Comparison of ENCODE assay signal across 8 cellular contexts in the genomic region with DNA sequence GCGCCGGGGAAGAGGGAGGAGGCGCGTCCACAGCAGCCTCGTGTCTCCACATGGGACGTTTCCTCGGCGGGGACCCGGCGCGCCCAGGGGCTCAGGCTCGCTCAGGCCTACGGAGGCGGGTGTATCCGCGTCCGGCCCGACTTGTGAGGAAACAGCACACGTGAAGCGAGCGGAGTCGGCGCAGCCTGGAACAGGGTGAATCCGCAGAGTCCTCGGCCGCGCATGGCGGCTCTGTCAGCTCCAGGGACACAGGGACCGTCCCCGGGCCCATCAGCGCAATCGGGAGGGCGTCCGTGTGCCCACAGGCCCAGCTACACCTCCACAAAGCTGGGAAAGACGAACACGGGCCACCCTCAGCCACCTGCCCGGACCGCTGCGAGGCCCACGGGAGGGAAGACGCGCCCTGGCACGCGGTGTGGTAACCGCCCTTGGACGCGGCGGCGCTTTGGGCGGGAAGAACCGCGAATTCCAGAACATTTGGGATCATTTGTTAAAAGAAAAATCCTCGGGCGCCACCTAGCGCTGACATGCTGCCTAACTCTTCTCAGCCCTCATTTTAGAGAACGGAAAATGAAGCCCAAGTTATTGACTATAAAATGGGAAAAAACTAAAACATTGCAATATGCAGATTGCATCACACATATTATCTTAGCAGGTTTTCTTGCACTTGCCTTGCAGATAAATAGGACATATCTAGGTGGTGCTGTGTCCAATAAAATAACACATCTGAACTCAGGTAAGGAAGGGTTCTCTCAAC. TPM values are rescaled to one million over a fixed set of nuclear protein-coding genes. Genes with fewer than 3 reads are reported as not detected.
DNase-seq lines count a peak whose midpoint lies in the region; ATAC-seq and TF ChIP-seq lines count a peak whose summit lies in the region.

No MANE protein-coding gene starts in this region.

- H3K36me3 Mint-ChIP-seq in CD4-positive, alpha-beta T cell (ENCODE audit: low read depth) = no peaks in the 10 kb centered on the region

- POLR2A ChIA-PET in CD4-positive, alpha-beta T cell (lab: Charles Lee) = no interaction called here

- H3K27ac Mint-ChIP-seq in CD4-positive, alpha-beta T cell = no peak overlapping the region

- CTCF ChIA-PET in CD4-positive, alpha-beta T cell (lab: Charles Lee) = interaction anchor here (1.3 kb wide), 1 partner anchor 390 kb away, joined by 8 read pairs; no protein-coding TSS in a partner anchor

- TF ChIP-seq CTCF in CD4-positive, alpha-beta T cell (IDR thresholded peaks at IDR 0.05) = peak; percentile 93
- TF ChIP-seq CTCF in colonic mucosa (IDR thresholded peaks at IDR 0.05) (peak; percentile 71), liver (IDR thresholded peaks at IDR 0.05; ENCODE audit: low read depth, low read length, missing input control) (peak; percentile 76)

- 18% methylated on average over 56 of the region's 56 CpGs for WGBS in liver

- H3K9ac ChIP-seq in colonic mucosa (ENCODE audit: low read depth in 2 of 2, low read length in 2 of 2) (peak overlapping the region in 1 of 2 donors; percentile 60), liver (ENCODE audit: low read depth in 1 of 2, low read length in 2 of 2) (no peak overlapping the region)

- peaks cover 4% of the 10 kb centered on the region for H3K27me3 Mint-ChIP-seq in CD4-positive, alpha-beta T cell

- peaks cover 6% of the 10 kb centered on the region for H3K4me1 Mint-ChIP-seq in CD4-positive, alpha-beta T cell (ENCODE audit: low read depth)

- H3K9me3 Mint-ChIP-seq in CD4-positive, alpha-beta T cell = no peaks in the 10 kb centered on the region

- ATAC-seq in CD4-positive, alpha-beta T cell (ENCODE audit: poor library complexity) = peak; percentile 68
- peak; percentile 42 for ATAC-seq in GM21367 (IDR thresholded peaks at IDR 0.05; ENCODE audit: unreplicated experiment)

- H3K4me3 Mint-ChIP-seq in CD4-positive, alpha-beta T cell = peak overlapping the region; percentile 89

- H3K27me3 ChIP-seq in CD4-positive, alpha-beta T cell (ENCODE audit: control insufficient read depth, insufficient read depth, low read length) = no peaks in the 10 kb centered on the region
- no peaks in the 10 kb centered on the region for H3K27me3 ChIP-seq in colonic mucosa
- H3K27me3 ChIP-seq in liver (ENCODE audit: control insufficient read depth in 4 of 4, insufficient read depth in 4 of 4, low read length in 3 of 4) = peaks cover 0 to 7% (median 0%) of the 10 kb centered on the region in 4 donors

- intact Hi-C loops in CD4-positive, alpha-beta T cell (cut with DNase I, micrococcal nuclease) = loop anchor here (1.0 to 5.0 kb wide), 6 partner anchors 106 to 465 kb away; no protein-coding TSS in a partner anchor
- intact Hi-C loops in colonic mucosa (cut with DNase I) = loop anchor here (5.0 kb wide), 1 partner anchor 390 kb away; no protein-coding TSS in a partner anchor

- H3K9me3 ChIP-seq in CD4-positive, alpha-beta T cell (ENCODE audit: control insufficient read depth, low read length) = no peaks in the 10 kb centered on the region
- no peaks in the 10 kb centered on the region for H3K9me3 ChIP-seq in colonic mucosa
- peaks cover 0 to 2% (median 0%) of the 10 kb centered on the region in 4 donors for H3K9me3 ChIP-seq in liver (ENCODE audit: control insufficient read depth in 4 of 4, low read length in 3 of 4)

- TF ChIP-seq RAD21 in liver (IDR thresholded peaks at IDR 0.05) = peak; percentile 77 to 84

- H3K4me3 ChIP-seq in colonic mucosa = peak overlapping the region; percentile 28
- peak overlapping the region in 2 of 3 donors; percentile 7 to 25 for H3K4me3 ChIP-seq in liver (ENCODE audit: low read depth in 1 of 3, low read length in 3 of 3)

- H3K36me3 ChIP-seq in colonic mucosa (no peaks in the 10 kb centered on the region), liver (ENCODE audit: control insufficient read depth in 4 of 4, insufficient read depth in 3 of 4, low read depth in 1 of 4, low read length in 3 of 4) (no peaks in the 10 kb centered on the region)

- peak; percentile 26 to 65 (median 40) for DNase-seq in CD4-positive, alpha-beta T cell
- DNase-seq in NCI-H1092 (lab: John Stamatoyannopoulos, UW) = peak; percentile 15
- peak; percentile 62 for DNase-seq in activated CD4-positive, CD25-positive, alpha-beta regulatory T cell treated with anti-CD3 and anti-CD28 coated beads, Interleukin-2, amount 50 U/mL, for 72 hours
- DNase-seq in colonic mucosa = peak; percentile 71
- peak; percentile 59 for DNase-seq in stimulated activated CD4-positive, alpha-beta T cell treated with anti-CD3 and anti-CD28 coated beads, Interleukin-4, amount 100 ng/mL, for 24 hours
- DNase-seq in GDM1 (lab: John Stamatoyannopoulos, UW) = no peak

- no peak overlapping the region for H3K27ac ChIP-seq in CD4-positive, alpha-beta T cell (ENCODE audit: low read depth, low read length)
- H3K27ac ChIP-seq in colonic mucosa (no peak overlapping the region), liver (ENCODE audit: low read depth in 1 of 2, low read length in 2 of 2) (no peak overlapping the region)

- H3K4me1 ChIP-seq in colonic mucosa (no peaks in the 10 kb centered on the region), liver (ENCODE audit: control insufficient read depth in 4 of 4, insufficient read depth in 4 of 4, low read length in 3 of 4) (peaks cover 4 to 6% (median 5%) of the 10 kb centered on the region in 4 donors)

TF ChIP-seq in liver, 16 proteins besides CTCF, POLR2A, EP300 and RAD21:
- no peak for TF ChIP-seq GABPA (IDR thresholded peaks at IDR 0.05 in 1 of 2, conservative IDR thresholded peaks at IDR 0.05 in 1 of 2)
- TF ChIP-seq, protein P1, sequence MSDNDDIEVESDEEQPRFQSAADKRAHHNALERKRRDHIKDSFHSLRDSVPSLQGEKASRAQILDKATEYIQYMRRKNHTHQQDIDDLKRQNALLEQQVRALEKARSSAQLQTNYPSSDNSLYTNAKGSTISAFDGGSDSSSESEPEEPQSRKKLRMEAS (IDR thresholded peaks at IDR 0.05) = peak; percentile 74

RNA-seq across cellular contexts. Expression of a gene that starts 40.4 kb away (rescaled TPM):
- 10 to 100 TPM; 25.6 to 26.3 TPM for total RNA-seq in CD4-positive, alpha-beta T cell
- total RNA-seq in colonic mucosa = 10 to 100 TPM; 16.4 to 19.6 TPM
- 10 to 100 TPM in 1 of 2 donors, 1 to 10 TPM in 1; 8.4 to 10.9 TPM for total RNA-seq in liver
- 10 to 100 TPM; 10.9 to 29.3 TPM for polyA plus RNA-seq in liver
